ENCODE assay signal across 8 cellular contexts in genomic region chr6:87407531-87407895, GRCh38. TPM values are rescaled to one million over a fixed set of nuclear protein-coding genes. Genes with fewer than 3 reads are reported as not detected.
DNase-seq lines count a peak whose midpoint lies in the region; ATAC-seq, FAIRE-seq and TF ChIP-seq lines count a peak whose summit lies in the region.

No MANE protein-coding gene starts in this region.

- H3K36me3 ChIP-seq in A673 (ENCODE audit: insufficient read depth, low read length, poor library complexity, severe bottlenecking) (no peaks in the 10 kb centered on the region), NT2/D1 (ENCODE audit: insufficient read depth, insufficient read length, low read length) (no peaks in the 10 kb centered on the region), bronchial epithelial cell (ENCODE audit: control insufficient read depth, insufficient read depth, low read length) (no peaks in the 10 kb centered on the region), stomach smooth muscle (ENCODE audit: control insufficient read depth in 2 of 2, insufficient read depth in 2 of 2, low read length in 2 of 2) (no peaks in the 10 kb centered on the region)

- CTCF ChIA-PET in A673 (lab: Charles Lee) = no interaction called here

- intact Hi-C loops in A673 (cut with micrococcal nuclease; ENCODE audit: unreplicated experiment) = no loop called here

- in situ Hi-C loops in GM13977 (cut with MboI; ENCODE audit: low pct_unique_long_range_greater_than_20kb, low sequenced_read_pairs, unreplicated experiment) = no loop called here

- peaks cover 13% of the 10 kb centered on the region for H3K27me3 ChIP-seq in A673 (replicated peaks; ENCODE audit: insufficient read depth, low read depth, low read length, poor library complexity)
- no peaks in the 10 kb centered on the region for H3K27me3 ChIP-seq in NT2/D1 (ENCODE audit: insufficient read depth, insufficient read length)
- H3K27me3 ChIP-seq in bronchial epithelial cell (ENCODE audit: control insufficient read depth, insufficient read depth, low read length) = peaks cover 2% of the 10 kb centered on the region
- H3K27me3 ChIP-seq in layer of hippocampus (ENCODE audit: control insufficient read depth, insufficient read depth, low read length) = no peaks in the 10 kb centered on the region
- H3K27me3 ChIP-seq in stomach smooth muscle (ENCODE audit: control insufficient read depth in 1 of 2, insufficient read depth in 2 of 2, low read length in 2 of 2) = no peaks in the 10 kb centered on the region

- TF ChIP-seq CTCF in A673 (conservative IDR thresholded peaks at IDR 0.05; ENCODE audit: low read depth, low read length) (no peak), GM13977 (IDR thresholded peaks at IDR 0.05; ENCODE audit: extremely low read depth, insufficient read depth, missing control alignments) (no peak), bronchial epithelial cell (IDR thresholded peaks at IDR 0.05; ENCODE audit: insufficient read depth, low read length, severe bottlenecking) (no peak)

- no peak for FAIRE-seq in bronchial epithelial cell (lab: Jason Lieb, UNC)

- H3K9me3 ChIP-seq in A673 (ENCODE audit: low read depth, low read length, poor library complexity, severe bottlenecking) (no peaks in the 10 kb centered on the region), NT2/D1 (ENCODE audit: insufficient read depth, low read length) (no peaks in the 10 kb centered on the region), stomach smooth muscle (ENCODE audit: control insufficient read depth in 2 of 2, low read length in 2 of 2) (no peaks in the 10 kb centered on the region)

- no peaks in the 10 kb centered on the region for H3K4me1 ChIP-seq in A673 (ENCODE audit: insufficient read depth, low read length, poor library complexity, severe bottlenecking)
- no peaks in the 10 kb centered on the region for H3K4me1 ChIP-seq in NT2/D1 (ENCODE audit: insufficient read depth, insufficient read length)
- H3K4me1 ChIP-seq in stomach smooth muscle (ENCODE audit: control insufficient read depth, insufficient read depth, low read length) = no peaks in the 10 kb centered on the region

- H3K27ac ChIP-seq in A673 (ENCODE audit: low read depth, low read length, poor library complexity, severe bottlenecking) (no peak overlapping the region), layer of hippocampus (ENCODE audit: low read depth, low read length) (peak overlapping the region; percentile 86), stomach smooth muscle (ENCODE audit: low read length) (no peak overlapping the region)

- no peak overlapping the region for H3K9ac ChIP-seq in NT2/D1 (ENCODE audit: insufficient read length, low read depth)
- H3K9ac ChIP-seq in stomach smooth muscle (ENCODE audit: low read length in 2 of 2) = peak overlapping the region; percentile 43 to 62

- no peak for DNase-seq in A673 (ENCODE audit: low spot score)
- DNase-seq in GM13977 (ENCODE audit: low spot score) = peak; percentile 19
- DNase-seq in NT2/D1 (ENCODE audit: low read depth, low spot score) = peak; percentile 9
- DNase-seq in bronchial epithelial cell (ENCODE audit: low read depth) = peak; percentile 40
- no peak for DNase-seq in GM19238 (ENCODE audit: insufficient read length, low spot score)

- H3K4me3 ChIP-seq in A673 (ENCODE audit: low read depth, low read length, poor library complexity, severe bottlenecking) (peak overlapping the region; percentile 65), NT2/D1 (ENCODE audit: insufficient read length, low read depth) (peak overlapping the region; percentile 84), bronchial epithelial cell (ENCODE audit: low read depth, low read length) (peak overlapping the region; percentile 85), stomach smooth muscle (ENCODE audit: low read length in 2 of 2) (peak overlapping the region; percentile 80 to 89)

- POLR2A ChIA-PET in A673 (lab: Charles Lee; ENCODE audit: low non-redundant PET) = no interaction called here

- no TSS peak for BruUV-seq in A673 (replicated peaks; lab: Mats Ljungman, UMichigan)

- peak; percentile 17 for ATAC-seq in HG03025 (IDR thresholded peaks at IDR 0.05; ENCODE audit: low FRiP score, unreplicated experiment)

RNA-seq across cellular contexts. Expression of gene CFAP206, which starts 0.3 kb away (rescaled TPM):
- total RNA-seq in A673 (2021) (0.61 TPM in 1 of 2 replicates, not detected in the other), bronchial epithelial cell (under 0.01 TPM in 1 of 2 replicates, not detected in the other)

Comparison
In these comparisons a context has a peak if more than half of its experiments do, and no peak if none do; other contexts are left out.
1. DNase-seq: peak in GM13977 (single experiment), NT2/D1 (single experiment) and bronchial epithelial cell (single experiment); none in A673 (single experiment) and GM19238 (single experiment).
2. Peak in every context shown above with its lines, with median percentiles within 50 percentile points of each other: H3K4me3 ChIP-seq.